Comparison of ENCODE assay signal across 10 cellular contexts in genomic region chr12:67193705-67194104, GRCh38.
DNase-seq lines count a peak whose midpoint lies in the region; ATAC-seq, FAIRE-seq and TF ChIP-seq lines count a peak whose summit lies in the region.
"Had no signal": no experiment of that assay in that cellular context is flagged by ENCODE, and none has a peak within 500 bp of the region (broad histone marks: within the 10 kb centered on the region; RNA-seq: fewer than 3 reads in every experiment).

No MANE protein-coding gene starts in this region.

- no peak for FAIRE-seq in RCC 7860 (lab: Jason Lieb, UNC)

- DNase-seq in activated CD4-positive, alpha-beta T cell treated with anti-CD3 and anti-CD28 coated beads for 48 hours, result peak; percentile 38
- no peak for DNase-seq in activated CD4-positive, alpha-beta T cell treated with anti-CD3 and anti-CD28 coated beads for 1 hour
- peak; percentile 36 for DNase-seq in RPMI8226
- peak; percentile 18 to 37 for DNase-seq in erythroblast (lab: John Stamatoyannopoulos, UW)
- peak; percentile 2 for DNase-seq in stimulated activated CD4-positive, alpha-beta T cell treated with anti-CD3 and anti-CD28 coated beads, Interleukin-1b, Interleukin-23, amount 100 ng/mL, for 48 hours
- DNase-seq in RCC 7860 (ENCODE audit: low spot score), result no peak
- DNase-seq: activated CD8-positive, alpha-beta memory T cell treated with anti-CD3 and anti-CD28 coated beads, Interleukin-2, amount 50 U/mL, for 4 hours; NCI-H1436 treated with DMSO at 0.1 percent for 48 hours had no signal

- ATAC-seq in GM18907 (IDR thresholded peaks at IDR 0.05; ENCODE audit: unreplicated experiment), result no peak
- no peak for ATAC-seq in HG02981 (IDR thresholded peaks at IDR 0.05; ENCODE audit: unreplicated experiment)

- no peak for TF ChIP-seq POLR2A in erythroblast (IDR thresholded peaks at IDR 0.05; ENCODE audit: low read length)

Comparison
In these comparisons a context has a peak if more than half of its experiments do, and no peak if none do; other contexts are left out.
1. DNase-seq: peak in activated CD4-positive, alpha-beta T cell treated with anti-CD3 and anti-CD28 coated beads for 48 hours (single experiment), RPMI8226 (single experiment), erythroblast (2 of 2) and stimulated activated CD4-positive, alpha-beta T cell treated with anti-CD3 and anti-CD28 coated beads, Interleukin-1b, Interleukin-23, amount 100 ng/mL, for 48 hours (single experiment); none in activated CD4-positive, alpha-beta T cell treated with anti-CD3 and anti-CD28 coated beads for 1 hour (single experiment) and RCC 7860 (single experiment).